In the genomic region with DNA sequence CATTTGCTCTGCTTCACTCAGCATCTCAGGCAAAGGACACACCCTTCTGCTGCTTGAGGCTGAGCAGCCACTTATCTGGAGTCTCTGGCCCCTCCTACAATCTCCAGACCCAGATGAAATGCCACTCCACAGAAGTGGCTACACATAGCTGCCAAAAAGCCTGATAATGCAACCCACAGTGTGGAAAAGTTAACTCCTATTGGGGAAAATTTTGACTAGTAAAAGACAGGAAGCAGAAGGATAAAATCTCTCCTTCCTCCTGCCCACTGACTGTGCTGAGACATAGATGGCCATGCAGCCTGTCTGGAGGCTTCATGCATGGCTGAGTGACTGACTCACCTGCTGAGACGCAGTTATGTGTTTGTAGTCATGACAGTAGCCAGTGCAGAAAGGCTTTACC, we compare ENCODE assay signal across 11 cellular contexts.
DNase-seq lines count a peak whose midpoint lies in the region; ATAC-seq, FAIRE-seq and TF ChIP-seq lines count a peak whose summit lies in the region.
"Had no signal": no experiment of that assay in that cellular context is flagged by ENCODE, and none has a peak within 500 bp of the region (broad histone marks: within the 10 kb centered on the region; RNA-seq: fewer than 3 reads in every experiment).

No MANE protein-coding gene starts in this region.

- H3K4me3 ChIP-seq in epithelial cell of proximal tubule (ENCODE audit: low read depth, low read length), result no peak overlapping the region
- H3K4me3 ChIP-seq in small intestine (ENCODE audit: low read depth in 1 of 2, low read length in 2 of 2), result no peak overlapping the region
- H3K4me3 ChIP-seq: BLaER1 treated with 17β-estradiol and CSF1 and Interleukin-3, amounts not matched to agents 10 nM and 100 nM had no signal

- H3K9me3 ChIP-seq in small intestine (ENCODE audit: control insufficient read depth, low read depth), result no peaks in the 10 kb centered on the region
- H3K9me3 ChIP-seq: BLaER1 treated with 17β-estradiol and CSF1 and Interleukin-3, amounts not matched to agents 10 nM and 100 nM had no signal

- H3K27ac ChIP-seq in small intestine (ENCODE audit: low read depth in 1 of 2, low read length in 1 of 2), result no peak overlapping the region
- H3K27ac ChIP-seq: BLaER1 treated with 17β-estradiol and CSF1 and Interleukin-3, amounts not matched to agents 10 nM and 100 nM had no signal

- 63 to 72% (median 63%) methylated on average over 1 of the region's 1 CpG for WGBS in small intestine, 3 donors

- FAIRE-seq in small intestine (lab: Jason Lieb, UNC), result no peak

- DNase-seq in NCI-H748 (lab: John Stamatoyannopoulos, UW; ENCODE audit: unreplicated experiment) (peak; percentile 31), NCI-H748 treated with DMSO at 0.1 percent for 48 hours (lab: John Stamatoyannopoulos, UW) (no peak), NCI-H2227 treated with DMSO at 0.1 percent for 48 hours (lab: John Stamatoyannopoulos, UW) (peak; percentile 9), epithelial cell of proximal tubule (ENCODE audit: low read depth) (peak; percentile 82), small intestine (peak; percentile 17)
- DNase-seq: stimulated activated CD4-positive, alpha-beta T cell treated with anti-CD3 and anti-CD28 coated beads, Interleukin-4, amount 100 ng/mL, for 1 hour; T-helper 2 cell had no signal

- H3K4me1 ChIP-seq in small intestine (ENCODE audit: control insufficient read depth in 2 of 2, insufficient read depth in 1 of 2, low read depth in 1 of 2, low read length in 1 of 2), result no peaks in the 10 kb centered on the region
- H3K4me1 ChIP-seq: BLaER1 treated with 17β-estradiol and CSF1 and Interleukin-3, amounts not matched to agents 10 nM and 100 nM had no signal

- H3K27me3 ChIP-seq in small intestine (ENCODE audit: control insufficient read depth in 2 of 2, insufficient read depth in 2 of 2, low read length in 2 of 2), result no peaks in the 10 kb centered on the region
- H3K27me3 ChIP-seq: BLaER1 treated with 17β-estradiol and CSF1 and Interleukin-3, amounts not matched to agents 10 nM and 100 nM had no signal

- no peaks in the 10 kb centered on the region for H3K36me3 ChIP-seq in small intestine (ENCODE audit: control insufficient read depth in 2 of 2, insufficient read depth in 2 of 2, low read length in 2 of 2)
- H3K36me3 ChIP-seq: BLaER1 treated with 17β-estradiol and CSF1 and Interleukin-3, amounts not matched to agents 10 nM and 100 nM had no signal

- ATAC-seq in HG02571 (IDR thresholded peaks at IDR 0.05; ENCODE audit: unreplicated experiment) (no peak), GM18870 (IDR thresholded peaks at IDR 0.05; ENCODE audit: unreplicated experiment) (no peak), GM21786 (IDR thresholded peaks at IDR 0.05; ENCODE audit: unreplicated experiment) (no peak)

- TF ChIP-seq CTCF in epithelial cell of proximal tubule (conservative IDR thresholded peaks at IDR 0.05; ENCODE audit: low read depth, low read length), result no peak
